ENCODE assay signal across 8 cellular contexts in genomic region chr1:153566414-153567371, GRCh38. TPM values are rescaled to one million over a fixed set of nuclear protein-coding genes. Genes with fewer than 3 reads are reported as not detected.
DNase-seq lines count a peak whose midpoint lies in the region; ATAC-seq and TF ChIP-seq lines count a peak whose summit lies in the region.

No MANE protein-coding gene starts in this region.

- peaks cover 17% of the 10 kb centered on the region for H3K4me1 ChIP-seq in neural progenitor cell

- H3K9ac ChIP-seq in neural progenitor cell, result no peak overlapping the region

- H3K79me2 ChIP-seq in neural progenitor cell (ENCODE audit: low read depth), result no peaks in the 10 kb centered on the region

- peaks cover 20% of the 10 kb centered on the region for H3K27me3 Mint-ChIP-seq in neural progenitor cell (ENCODE audit: insufficient read depth, low read depth)
- no peaks in the 10 kb centered on the region for H3K27me3 Mint-ChIP-seq in stimulated activated naive CD8-positive, alpha-beta T cell treated with anti-CD3 and anti-CD28 coated beads, Interleukin-15, amount 100 ng/mL, for 72 hours

- peak overlapping the region; percentile 97 for H3K27ac Mint-ChIP-seq in neural progenitor cell
- H3K27ac Mint-ChIP-seq in stimulated activated naive CD8-positive, alpha-beta T cell treated with anti-CD3 and anti-CD28 coated beads, Interleukin-15, amount 100 ng/mL, for 72 hours, result peak overlapping the region; percentile 89 to 96

- ATAC-seq in stimulated activated naive CD8-positive, alpha-beta T cell treated with anti-CD3 and anti-CD28 coated beads, Interleukin-15, amount 100 ng/mL, for 72 hours, result peak; percentile 89
- ATAC-seq in HG02870 (IDR thresholded peaks at IDR 0.05; ENCODE audit: unreplicated experiment), result no peak

- H3K27ac ChIP-seq in neural progenitor cell, result no peak overlapping the region

- H2AFZ ChIP-seq in neural progenitor cell (replicated peaks), result peak overlapping the region; percentile 23

- DNase-seq in DMS 273 treated with DMSO at 0.1 percent for 48 hours (lab: John Stamatoyannopoulos, UW) (peak; percentile 99), HS-27A (ENCODE audit: low read depth) (peak; percentile 97), SHP77 (lab: John Stamatoyannopoulos, UW) (peak; percentile 99 to 100), fibroblast of peridontal ligament (ENCODE audit: extremely low read depth) (peak; percentile 96), neural progenitor cell (ENCODE audit: low spot score) (peak; percentile 56)
- peak; percentile 88 for DNase-seq in activated effector memory CD4-positive, alpha-beta T cell treated with Interleukin-2 at 50 U/mL for 16 hours
- DNase-seq in stimulated activated naive CD8-positive, alpha-beta T cell treated with anti-CD3 and anti-CD28 coated beads, Interleukin-15, amount 100 ng/mL, for 72 hours, result peak; percentile 77 to 86

- H3K4me1 Mint-ChIP-seq in neural progenitor cell, result peaks cover 43% of the 10 kb centered on the region
- H3K4me1 Mint-ChIP-seq in stimulated activated naive CD8-positive, alpha-beta T cell treated with anti-CD3 and anti-CD28 coated beads, Interleukin-15, amount 100 ng/mL, for 72 hours, result peaks cover 50% of the 10 kb centered on the region

- H4K20me1 ChIP-seq in neural progenitor cell (ENCODE audit: low read depth), result no peaks in the 10 kb centered on the region

- no peak overlapping the region for H3K4me3 ChIP-seq in neural progenitor cell

- no peaks in the 10 kb centered on the region for H3K9me3 ChIP-seq in neural progenitor cell (ENCODE audit: low read depth)

- H3K36me3 ChIP-seq in neural progenitor cell, result no peaks in the 10 kb centered on the region

- no peak for TF ChIP-seq CTCF in neural progenitor cell (IDR thresholded peaks at IDR 0.05)

- no peaks in the 10 kb centered on the region for H3K36me3 Mint-ChIP-seq in neural progenitor cell

- no peaks in the 10 kb centered on the region for H3F3A ChIP-seq in neural progenitor cell (ENCODE audit: low read depth)

- H3K27me3 ChIP-seq in neural progenitor cell, result no peaks in the 10 kb centered on the region

- H3K4me2 ChIP-seq in neural progenitor cell, result no peak overlapping the region

- H3K9me3 Mint-ChIP-seq in neural progenitor cell, result no peaks in the 10 kb centered on the region
- H3K9me3 Mint-ChIP-seq in stimulated activated naive CD8-positive, alpha-beta T cell treated with anti-CD3 and anti-CD28 coated beads, Interleukin-15, amount 100 ng/mL, for 72 hours, result no peaks in the 10 kb centered on the region

- peak overlapping the region; percentile 52 for H3K4me3 Mint-ChIP-seq in neural progenitor cell
- H3K4me3 Mint-ChIP-seq in stimulated activated naive CD8-positive, alpha-beta T cell treated with anti-CD3 and anti-CD28 coated beads, Interleukin-15, amount 100 ng/mL, for 72 hours, result peak overlapping the region; percentile 36 to 71

RNA-seq across cellular contexts. Expression of gene S100A2, which starts 1.0 kb away (rescaled TPM):
- total RNA-seq in neural progenitor cell (ENCODE audit: low replicate concordance), result not detected in 2 replicates

RNA-seq across cellular contexts. Expression of gene S100A3, which starts 17.6 kb away (rescaled TPM):
- not detected in 2 replicates for total RNA-seq in neural progenitor cell (ENCODE audit: low replicate concordance)

RNA-seq across cellular contexts. Expression of gene S100A4, which starts 21.1 kb away (rescaled TPM):
- total RNA-seq in neural progenitor cell (ENCODE audit: low replicate concordance), result 22.4 and 34.3 TPM in 2 replicates

RNA-seq across cellular contexts. Expression of gene S100A5, which starts 26.0 kb away (rescaled TPM):
- not detected in 2 replicates for total RNA-seq in neural progenitor cell (ENCODE audit: low replicate concordance)

RNA-seq across cellular contexts. Expression of gene S100A6, which starts 30.9 kb away (rescaled TPM):
- 0.34 TPM in 1 of 2 replicates, not detected in the other for total RNA-seq in neural progenitor cell (ENCODE audit: low replicate concordance)
